In genomic region chr11:100340416-100341323, GRCh38 we compare ENCODE assay signal across 19 cellular contexts.
DNase-seq lines count a peak whose midpoint lies in the region; ATAC-seq and TF ChIP-seq lines count a peak whose summit lies in the region.
"Had no signal": no experiment of that assay in that cellular context is flagged by ENCODE, and none has a peak within 500 bp of the region (broad histone marks: within the 10 kb centered on the region; RNA-seq: fewer than 3 reads in every experiment).

No MANE protein-coding gene starts in this region.

- H3K36me3 Mint-ChIP-seq in naive thymus-derived CD4-positive, alpha-beta T cell = no peaks in the 10 kb centered on the region
- H3K36me3 Mint-ChIP-seq: IgD-negative memory B cell had no signal

- no peak for DNase-seq in IMR-90
- peak; percentile 60 for DNase-seq in amniotic epithelial cell (ENCODE audit: low read depth)
- DNase-seq in iPS-NIHi7 (ENCODE audit: extremely low spot score) = peak; percentile 16
- DNase-seq in stimulated activated CD8-positive, alpha-beta memory T cell treated with anti-CD3 and anti-CD28 coated beads, Interleukin-4, amount 100 ng/mL, for 48 hours = no peak
- DNase-seq in naive thymus-derived CD4-positive, alpha-beta T cell = no peak
- no peak for DNase-seq in NCI-H2081 treated with DMSO at 0.1 percent for 48 hours (lab: John Stamatoyannopoulos, UW)
- no peak for DNase-seq in DMS79 treated with DMSO at 0.1 percent for 48 hours (lab: John Stamatoyannopoulos, UW)
- DNase-seq: activated CD4-positive, CD25-positive, alpha-beta regulatory T cell; left cardiac atrium; NCI-H1048; NCI-H2171; Right ventricle myocardium superior; stimulated activated naive CD8-positive, alpha-beta T cell treated with anti-CD3 and anti-CD28 coated beads, Interleukin-15, amount 100 ng/mL, for 72 hours had no signal

- H3K36me3 ChIP-seq in IMR-90 (ENCODE audit: control insufficient read depth, insufficient read depth, low read length) (no peaks in the 10 kb centered on the region), parathyroid adenoma (ENCODE audit: control insufficient read depth, insufficient read depth, low read length) (no peaks in the 10 kb centered on the region)
- H3K36me3 ChIP-seq in naive thymus-derived CD4-positive, alpha-beta T cell (ENCODE audit: control insufficient read depth in 2 of 3, insufficient read depth in 3 of 3, low read length in 3 of 3) = no peaks in the 10 kb centered on the region
- H3K36me3 ChIP-seq: adrenal gland had no signal

- no peak overlapping the region for H3K4me3 Mint-ChIP-seq in naive thymus-derived CD4-positive, alpha-beta T cell
- H3K4me3 Mint-ChIP-seq: IgD-negative memory B cell; stimulated activated naive CD8-positive, alpha-beta T cell treated with anti-CD3 and anti-CD28 coated beads, Interleukin-15, amount 100 ng/mL, for 72 hours; T-helper 1 cell treated with Interleukin-12 subunit alpha and Interleukin-12 subunit beta and Interleukin-4 antibody, amounts not matched to agents 30 μg/mL and 1 μg/mL, for 36 hours had no signal

- dilution Hi-C loops in IMR-90 (cut with HindIII; ENCODE audit: low sequenced_read_pairs, unreplicated experiment) = no loop called here

- no peak overlapping the region for H2AK5ac ChIP-seq in IMR-90 (ENCODE audit: low read depth, low read length)

- H3K27ac ChIP-seq in IMR-90 (ENCODE audit: insufficient read depth, low read length) (no peak overlapping the region), parathyroid adenoma (no peak overlapping the region)
- H3K27ac ChIP-seq in naive thymus-derived CD4-positive, alpha-beta T cell (ENCODE audit: low read depth, low read length) = no peak overlapping the region
- H3K27ac ChIP-seq: adrenal gland, coronary artery had no signal

- no peak overlapping the region for H3K4ac ChIP-seq in IMR-90 (ENCODE audit: low read depth, low read length)

- H3K9ac ChIP-seq in IMR-90 (ENCODE audit: low read depth, low read length) = no peak overlapping the region
- no peak overlapping the region for H3K9ac ChIP-seq in parathyroid adenoma

- in situ Hi-C loops in IMR-90 (cut with MboI; ENCODE audit: low sequenced_read_pairs) = no loop called here

- no peaks in the 10 kb centered on the region for H4K20me1 ChIP-seq in IMR-90 (ENCODE audit: insufficient read depth, low read length)

- intact Hi-C loops in IMR-90 (cut with micrococcal nuclease) = no loop called here
- intact Hi-C loops in naive thymus-derived CD4-positive, alpha-beta T cell (cut with micrococcal nuclease) = no loop called here

- H3K4me3 ChIP-seq in IMR-90 (ENCODE audit: insufficient read depth, low read depth, low read length) (no peak overlapping the region), parathyroid adenoma (ENCODE audit: low read depth, low read length) (peak overlapping the region; percentile 34)
- no peak overlapping the region for H3K4me3 ChIP-seq in naive thymus-derived CD4-positive, alpha-beta T cell (ENCODE audit: low read length)
- H3K4me3 ChIP-seq: adrenal gland, coronary artery had no signal

- peaks cover 0 to 17% (median 5%) of the 10 kb centered on the region in 11 donors for H3K9me3 Mint-ChIP-seq in naive thymus-derived CD4-positive, alpha-beta T cell

- H3K18ac ChIP-seq in IMR-90 (ENCODE audit: low read depth, low read length) = no peak overlapping the region

- H3K4me2 ChIP-seq in IMR-90 (ENCODE audit: low read depth, low read length) (0 out of 2 replicates have a peak overlapping the region, but pooled peaks have one; percentile 28), parathyroid adenoma (ENCODE audit: low read length) (peak overlapping the region; percentile 55)

- no TSS peak for BruUV-seq in IMR-90 (replicated peaks; lab: Mats Ljungman, UMichigan)

- H2AK9ac ChIP-seq in IMR-90 (replicated peaks; ENCODE audit: low read depth, low read length, poor library complexity) = no peak overlapping the region

- H3K27me3 ChIP-seq in IMR-90 (ENCODE audit: control insufficient read depth, insufficient read depth, low read length) = peaks cover 2% of the 10 kb centered on the region
- H3K27me3 ChIP-seq in parathyroid adenoma (ENCODE audit: control insufficient read depth, insufficient read depth, low read length) = no peaks in the 10 kb centered on the region
- no peaks in the 10 kb centered on the region for H3K27me3 ChIP-seq in naive thymus-derived CD4-positive, alpha-beta T cell (ENCODE audit: control insufficient read depth in 2 of 2, insufficient read depth in 2 of 2, low read length in 2 of 2)
- H3K27me3 ChIP-seq: adrenal gland had no signal

- no peak for TF ChIP-seq POLR2A in IMR-90 (IDR thresholded peaks at IDR 0.05; ENCODE audit: low read depth, low read length)

- no peak overlapping the region for H3K56ac ChIP-seq in IMR-90 (ENCODE audit: extremely low read depth, insufficient read depth, low read length)

- no peak overlapping the region for H4K8ac ChIP-seq in IMR-90 (ENCODE audit: low read depth in 2 of 2, low read length in 2 of 2)

- H2BK20ac ChIP-seq in IMR-90 (ENCODE audit: low read depth, low read length) = no peak overlapping the region; the same call in 1 of the 2 replicates

- H3K27ac Mint-ChIP-seq in naive thymus-derived CD4-positive, alpha-beta T cell = no peak overlapping the region
- H3K27ac Mint-ChIP-seq: activated T-helper 2 cell treated with anti-CD3 and anti-CD28 coated beads, Interferon-gamma antibody, Interleukin-2, Interleukin-4, amounts not matched to agents 10 μg/mL and 5 μg/mL and 100 μg/mL, durations not matched to agents 14 hours and 24 hours and 36 hours; IgD-negative memory B cell; stimulated activated naive CD8-positive, alpha-beta T cell treated with anti-CD3 and anti-CD28 coated beads, Interleukin-15, amount 100 ng/mL, for 72 hours; T-helper 1 cell treated with Interleukin-12 subunit alpha and Interleukin-12 subunit beta and Interleukin-4 antibody, amounts not matched to agents 30 μg/mL and 1 μg/mL, for 36 hours had no signal

- H2AFZ ChIP-seq in IMR-90 (replicated peaks; ENCODE audit: low read length, poor library complexity) = no peak overlapping the region
- H2AFZ ChIP-seq in parathyroid adenoma = no peak overlapping the region

- no peaks in the 10 kb centered on the region for H3K27me3 Mint-ChIP-seq in naive thymus-derived CD4-positive, alpha-beta T cell
- H3K27me3 Mint-ChIP-seq: IgD-negative memory B cell; stimulated activated naive CD8-positive, alpha-beta T cell treated with anti-CD3 and anti-CD28 coated beads, Interleukin-15, amount 100 ng/mL, for 72 hours had no signal

- WGBS in IMR-90 (ENCODE audit: extremely low coverage in 2 of 2, insufficient read length in 1 of 2), 2 experiments = 60% methylated on average over 1 of the region's 9 CpGs; no CpG with 5 or more reads in 1 of the 2 experiments

- H2BK120ac ChIP-seq in IMR-90 (ENCODE audit: low read depth, low read length) = no peak overlapping the region

- H3K4me1 Mint-ChIP-seq in naive thymus-derived CD4-positive, alpha-beta T cell = no peaks in the 10 kb centered on the region
- H3K4me1 Mint-ChIP-seq: IgD-negative memory B cell; stimulated activated naive CD8-positive, alpha-beta T cell treated with anti-CD3 and anti-CD28 coated beads, Interleukin-15, amount 100 ng/mL, for 72 hours had no signal

- H3K9me3 ChIP-seq in IMR-90 (ENCODE audit: control insufficient read depth, insufficient read depth, low read length) (no peaks in the 10 kb centered on the region), parathyroid adenoma (ENCODE audit: control insufficient read depth, low read length) (no peaks in the 10 kb centered on the region)
- H3K9me3 ChIP-seq in naive thymus-derived CD4-positive, alpha-beta T cell (ENCODE audit: control insufficient read depth in 2 of 3, low read length in 3 of 3) = peaks cover 0 to 13% (median 0%) of the 10 kb centered on the region in 3 experiments
- H3K9me3 ChIP-seq: adrenal gland had no signal

- TF ChIP-seq CTCF in IMR-90 (conservative IDR thresholded peaks at IDR 0.05; ENCODE audit: low read depth, low read length) (no peak), parathyroid adenoma (IDR thresholded peaks at IDR 0.05) (no peak)

- H3K23ac ChIP-seq in IMR-90 (ENCODE audit: low read depth, low read length) = no peak overlapping the region

- H3K14ac ChIP-seq in IMR-90 (replicated peaks; ENCODE audit: low read depth, low read length) = no peak overlapping the region

- H3K9me1 ChIP-seq in IMR-90 (ENCODE audit: insufficient read depth, low read length) = no peaks in the 10 kb centered on the region

- H3K79me2 ChIP-seq in parathyroid adenoma = no peaks in the 10 kb centered on the region

- no peak overlapping the region for H2BK15ac ChIP-seq in IMR-90 (ENCODE audit: low read depth, low read length)

- no peak for TF ChIP-seq RAD21 in IMR-90 (IDR thresholded peaks at IDR 0.05; ENCODE audit: low read length)

- no peaks in the 10 kb centered on the region for H3K4me1 ChIP-seq in IMR-90 (ENCODE audit: control insufficient read depth, insufficient read depth, low read length)
- no peaks in the 10 kb centered on the region for H3K4me1 ChIP-seq in parathyroid adenoma
- no peaks in the 10 kb centered on the region for H3K4me1 ChIP-seq in naive thymus-derived CD4-positive, alpha-beta T cell (ENCODE audit: control insufficient read depth in 2 of 2, insufficient read depth in 2 of 2, low read length in 2 of 2)

- H2BK5ac ChIP-seq in IMR-90 (ENCODE audit: low read depth, low read length, poor library complexity, severe bottlenecking) = no peak overlapping the region

- CTCF ChIA-PET in IMR-90 (lab: Yijun Ruan, JAX) = interaction anchor here (0.7 to 1.4 kb wide), 2 partner anchors 9 to 16 kb away, joined by 3 to 4 read pairs; no protein-coding TSS in a partner anchor
- CTCF ChIA-PET in naive thymus-derived CD4-positive, alpha-beta T cell (lab: Charles Lee) = no interaction called here

- no peak overlapping the region for H4K5ac ChIP-seq in IMR-90 (ENCODE audit: low read depth, low read length)

- ATAC-seq in IMR-90 (ENCODE audit: low read depth) = no peak
- ATAC-seq in naive thymus-derived CD4-positive, alpha-beta T cell = no peak
- ATAC-seq: stimulated activated naive CD8-positive, alpha-beta T cell treated with anti-CD3 and anti-CD28 coated beads, Interleukin-15, amount 100 ng/mL, for 72 hours had no signal

- no peaks in the 10 kb centered on the region for H3K79me1 ChIP-seq in IMR-90 (ENCODE audit: low read depth in 1 of 2, low read length in 2 of 2)

- H4K91ac ChIP-seq in IMR-90 (ENCODE audit: insufficient read depth, low read depth, low read length) = no peak overlapping the region

- POLR2A ChIA-PET in IMR-90 (lab: Charles Lee; ENCODE audit: unreplicated experiment) = no interaction called here
- POLR2A ChIA-PET in naive thymus-derived CD4-positive, alpha-beta T cell (lab: Charles Lee) = no interaction called here

TF ChIP-seq in IMR-90, 13 proteins besides CTCF, POLR2A, EP300 and RAD21:
- TF ChIP-seq MAFK (IDR thresholded peaks at IDR 0.05; ENCODE audit: low read depth, low read length) (no peak), CHD1 (IDR thresholded peaks at IDR 0.05; ENCODE audit: low read depth, low read length) (no peak)
- TF ChIP-seq, protein P1, sequence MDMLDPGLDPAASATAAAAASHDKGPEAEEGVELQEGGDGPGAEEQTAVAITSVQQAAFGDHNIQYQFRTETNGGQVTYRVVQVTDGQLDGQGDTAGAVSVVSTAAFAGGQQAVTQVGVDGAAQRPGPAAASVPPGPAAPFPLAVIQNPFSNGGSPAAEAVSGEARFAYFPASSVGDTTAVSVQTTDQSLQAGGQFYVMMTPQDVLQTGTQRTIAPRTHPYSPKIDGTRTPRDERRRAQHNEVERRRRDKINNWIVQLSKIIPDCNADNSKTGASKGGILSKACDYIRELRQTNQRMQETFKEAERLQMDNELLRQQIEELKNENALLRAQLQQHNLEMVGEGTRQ (IDR thresholded peaks at IDR 0.05; ENCODE audit: low read depth, low read length) = no peak
TF ChIP-seq in IMR-90: peak in this region for 0.

Comparison
In these comparisons a context has a peak if more than half of its experiments do, and no peak if none do; other contexts are left out.
1. DNase-seq: peak in amniotic epithelial cell (single experiment) and iPS-NIHi7 (single experiment); none in IMR-90 (single experiment), stimulated activated CD8-positive, alpha-beta memory T cell treated with anti-CD3 and anti-CD28 coated beads, Interleukin-4, amount 100 ng/mL, for 48 hours (single experiment), naive thymus-derived CD4-positive, alpha-beta T cell (0 of 9), NCI-H2081 treated with DMSO at 0.1 percent for 48 hours (single experiment) and DMS79 treated with DMSO at 0.1 percent for 48 hours (single experiment).